Comparison of ENCODE assay signal across 12 cellular contexts in the genomic region with DNA sequence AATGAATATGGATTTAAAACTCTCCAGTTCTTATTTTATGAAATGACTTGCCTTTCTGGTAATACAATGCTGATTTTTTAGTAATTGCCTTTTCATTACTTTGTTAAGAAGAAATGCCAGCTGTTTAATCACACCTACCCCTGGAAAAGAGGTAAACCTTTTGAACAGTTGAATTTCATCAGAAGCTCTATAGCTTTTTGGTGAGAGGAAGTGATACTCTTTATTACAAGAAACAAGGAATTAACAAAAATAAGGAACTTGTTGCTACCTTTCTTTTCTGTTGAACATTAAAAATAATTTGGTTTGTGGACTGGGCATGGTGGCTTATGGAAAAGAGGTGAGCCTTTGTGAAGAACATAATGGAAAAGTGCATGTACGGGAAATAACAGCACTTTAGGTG.
"Had no signal": no experiment of that assay in that cellular context is flagged by ENCODE, and none has a peak within 500 bp of the region (broad histone marks: within the 10 kb centered on the region; RNA-seq: fewer than 3 reads in every experiment).

No MANE protein-coding gene starts in this region.

- H3K9me3 ChIP-seq: right atrium auricular region had no signal

- H3K27ac ChIP-seq: foreskin keratinocyte, right atrium auricular region had no signal

- H3K9me3 Mint-ChIP-seq: activated CD4-positive, alpha-beta T cell treated with anti-CD3 and anti-CD28 coated beads, Interleukin-2, amount 10 ng/mL, durations not matched to agents 7 days and 5 days; activated naive CD4-positive, alpha-beta T cell treated with anti-CD3 and anti-CD28 coated beads, Interleukin-2, amount 10 ng/mL, durations not matched to agents 7 days and 5 days; effector memory CD8-positive, alpha-beta T cell; nephron had no signal

- H3K4me3 Mint-ChIP-seq: activated CD4-positive, alpha-beta T cell treated with anti-CD3 and anti-CD28 coated beads, Interleukin-2, amount 10 ng/mL, durations not matched to agents 7 days and 5 days; activated naive CD4-positive, alpha-beta T cell treated with anti-CD3 and anti-CD28 coated beads, Interleukin-2, amount 10 ng/mL, durations not matched to agents 7 days and 5 days; effector memory CD8-positive, alpha-beta T cell; nephron had no signal

- H3K27me3 ChIP-seq: foreskin keratinocyte, right atrium auricular region had no signal

- H3K4me1 Mint-ChIP-seq: activated naive CD4-positive, alpha-beta T cell treated with anti-CD3 and anti-CD28 coated beads, Interleukin-2, amount 10 ng/mL, durations not matched to agents 7 days and 5 days; nephron had no signal

- ATAC-seq: effector memory CD8-positive, alpha-beta T cell; foreskin keratinocyte had no signal

- H3K4me3 ChIP-seq: right atrium auricular region had no signal

- H3K27me3 Mint-ChIP-seq: activated CD4-positive, alpha-beta T cell treated with anti-CD3 and anti-CD28 coated beads, Interleukin-2, amount 10 ng/mL, durations not matched to agents 7 days and 5 days; activated naive CD4-positive, alpha-beta T cell treated with anti-CD3 and anti-CD28 coated beads, Interleukin-2, amount 10 ng/mL, durations not matched to agents 7 days and 5 days; effector memory CD8-positive, alpha-beta T cell had no signal

- H3K27ac Mint-ChIP-seq: activated CD4-positive, alpha-beta T cell treated with anti-CD3 and anti-CD28 coated beads, Interleukin-2, amount 10 ng/mL, durations not matched to agents 7 days and 5 days; activated naive CD4-positive, alpha-beta T cell treated with anti-CD3 and anti-CD28 coated beads, Interleukin-2, amount 10 ng/mL, durations not matched to agents 7 days and 5 days; effector memory CD8-positive, alpha-beta T cell; nephron had no signal

- DNase-seq: activated CD4-positive, alpha-beta T cell treated with anti-CD3 and anti-CD28 coated beads, Interleukin-2, amount 10 ng/mL, durations not matched to agents 7 days and 5 days; activated naive CD4-positive, alpha-beta T cell treated with anti-CD3 and anti-CD28 coated beads, Interleukin-2, amount 10 ng/mL, durations not matched to agents 7 days and 5 days; dermis blood vessel endothelial cell; effector memory CD8-positive, alpha-beta T cell; foreskin keratinocyte; mesendoderm; occipital lobe; stimulated activated CD4-positive, alpha-beta T cell treated with anti-CD3 and anti-CD28 coated beads, Interleukin-2, amount 100 ng/mL, for 48 hours; stimulated activated naive CD4-positive, alpha-beta T cell; trophoblast cell had no signal
